ENCODE assay signal across 10 cellular contexts in the genomic region with DNA sequence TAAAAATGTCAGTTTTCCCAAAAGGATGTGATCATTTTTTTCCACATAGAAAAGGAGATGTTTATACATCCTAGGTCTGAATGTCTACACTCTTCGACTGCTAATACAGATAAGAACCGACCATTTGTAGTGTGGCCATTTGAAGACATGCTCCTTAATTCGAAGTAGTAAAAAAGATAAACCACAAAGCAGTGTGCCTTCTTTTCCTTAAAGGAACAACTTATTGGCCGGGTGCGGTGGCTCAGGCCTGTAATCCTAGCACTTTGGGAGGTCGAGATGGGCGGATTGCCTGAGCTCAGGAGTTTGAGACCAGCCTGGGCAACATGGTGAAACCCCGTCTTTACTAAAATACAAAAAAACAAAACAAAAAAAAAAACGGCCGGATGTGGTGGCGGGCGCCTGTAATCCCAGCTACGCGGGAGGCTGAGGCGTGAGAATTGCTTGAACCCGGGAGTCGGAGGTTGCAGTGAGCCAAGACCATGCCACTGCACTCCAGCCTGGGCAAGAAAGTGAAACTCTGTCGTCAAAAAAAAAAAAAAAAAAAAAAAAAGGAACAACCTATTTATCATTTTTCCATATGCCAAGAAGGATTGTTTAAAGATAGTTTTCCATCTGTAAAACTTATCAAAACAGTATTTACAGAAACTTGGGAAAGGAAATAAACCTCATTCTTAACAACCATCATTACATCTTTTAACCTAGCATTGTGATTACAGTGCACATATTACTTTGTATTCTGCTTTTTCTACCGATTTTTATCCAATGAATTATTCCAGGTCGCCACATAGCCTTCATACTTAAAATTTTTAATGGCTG. TPM values are rescaled to one million over a fixed set of nuclear protein-coding genes. Genes with fewer than 3 reads are reported as not detected.
DNase-seq lines count a peak whose midpoint lies in the region; ATAC-seq, FAIRE-seq and TF ChIP-seq lines count a peak whose summit lies in the region.
"Had no signal": no experiment of that assay in that cellular context is flagged by ENCODE, and none has a peak within 500 bp of the region (broad histone marks: within the 10 kb centered on the region; RNA-seq: fewer than 3 reads in every experiment).

No MANE protein-coding gene starts in this region.

- H3K4me1 ChIP-seq in PC-3 (ENCODE audit: insufficient read depth, low read length): peaks cover 8% of the 10 kb centered on the region
- no peaks in the 10 kb centered on the region for H3K4me1 ChIP-seq in duodenal mucosa (ENCODE audit: control insufficient read depth in 1 of 2, insufficient read depth in 2 of 2, low read length in 2 of 2)
- no peaks in the 10 kb centered on the region for H3K4me1 ChIP-seq in pancreas

- WGBS in pancreas, 2 donors: 73 to 81% methylated on average over 20 of the region's 20 CpGs

- H3K36me3 ChIP-seq in PC-3 (ENCODE audit: low read depth, low read length): no peaks in the 10 kb centered on the region
- no peaks in the 10 kb centered on the region for H3K36me3 ChIP-seq in duodenal mucosa (ENCODE audit: control insufficient read depth in 1 of 2, insufficient read depth in 2 of 2, low read length in 2 of 2)
- H3K36me3 ChIP-seq in pancreas: no peaks in the 10 kb centered on the region

- peak overlapping the region; percentile 60; the same call in 1 of the 2 replicates for H3K4me3 ChIP-seq in GM12864 (ENCODE audit: low read depth, low read length)
- no peak overlapping the region for H3K4me3 ChIP-seq in PC-3 (ENCODE audit: low read length)
- H3K4me3 ChIP-seq in duodenal mucosa (ENCODE audit: low read depth in 1 of 2, low read length in 2 of 2): peak overlapping the region; percentile 72 to 77
- H3K4me3 ChIP-seq in pancreas: peak overlapping the region in 1 of 4 donors; percentile 59

- H3K9me3 ChIP-seq in PC-3 (ENCODE audit: low read length) (no peaks in the 10 kb centered on the region), duodenal mucosa (ENCODE audit: control insufficient read depth in 1 of 2, low read length in 2 of 2) (no peaks in the 10 kb centered on the region), pancreas (no peaks in the 10 kb centered on the region)

- H3K79me2 ChIP-seq in PC-3 (ENCODE audit: low read length): no peaks in the 10 kb centered on the region

- DNase-seq in GM12864 (ENCODE audit: low read depth) (no peak), PC-3 (no peak), pancreas (no peak), H54 (ENCODE audit: insufficient read length, low spot score) (no peak), cortex of kidney (lab: John Stamatoyannopoulos, UW) (no peak), posterior cingulate gyrus (no peak)
- DNase-seq in effector CD8-positive, alpha-beta T cell (lab: John Stamatoyannopoulos, UW): no peak
- DNase-seq: effector CD4-positive, alpha-beta T cell; NCI-H146 had no signal

- intact Hi-C loops in PC-3 (cut with micrococcal nuclease): loop anchor here (5.0 kb wide), 1 partner anchor 41 kb away; no protein-coding TSS in a partner anchor
- intact Hi-C loops in pancreas (cut with DNase I): no loop called here
- intact Hi-C loops in posterior cingulate gyrus (cut with DNase I): no loop called here

- TF ChIP-seq CTCF in GM12864 (IDR thresholded peaks at IDR 0.05; ENCODE audit: low read depth, low read length, missing control alignments): no peak
- TF ChIP-seq CTCF in PC-3 (conservative IDR thresholded peaks at IDR 0.05; ENCODE audit: low read depth, low read length): no peak
- no peak for TF ChIP-seq CTCF in pancreas (IDR thresholded peaks at IDR 0.05)

- H3K9ac ChIP-seq in PC-3 (ENCODE audit: low read length) (no peak overlapping the region), duodenal mucosa (ENCODE audit: low read depth in 1 of 2, low read length in 2 of 2) (peak overlapping the region in 1 of 2 donors; percentile 54)

- no peak for TF ChIP-seq POLR2A in H54 (IDR thresholded peaks at IDR 0.05; ENCODE audit: low read depth, low read length)

- no peak overlapping the region for H2AFZ ChIP-seq in PC-3 (ENCODE audit: low read length)

- BruUV-seq in PC-3 (replicated peaks; lab: Mats Ljungman, UMichigan): no TSS peak

- H3K27ac ChIP-seq in PC-3 (ENCODE audit: low read length) (no peak overlapping the region), duodenal mucosa (ENCODE audit: low read depth, low read length) (no peak overlapping the region), pancreas (no peak overlapping the region)

- ATAC-seq in PC-3: no peak
- ATAC-seq in pancreas: no peak

- POLR2A ChIA-PET in PC-3 (lab: Charles Lee; ENCODE audit: unreplicated experiment): no interaction called here

- H3K27me3 ChIP-seq in PC-3 (ENCODE audit: low read length) (no peaks in the 10 kb centered on the region), duodenal mucosa (ENCODE audit: control insufficient read depth in 1 of 2, insufficient read depth in 2 of 2, low read length in 2 of 2) (no peaks in the 10 kb centered on the region), pancreas (no peaks in the 10 kb centered on the region)

- CTCF ChIA-PET in PC-3 (lab: Charles Lee): no interaction called here

- H4K20me1 ChIP-seq in PC-3 (ENCODE audit: low read length): no peaks in the 10 kb centered on the region

- H3K4me2 ChIP-seq in PC-3 (ENCODE audit: low read length): peak overlapping the region; percentile 99

- FAIRE-seq in pancreas (lab: Jason Lieb, UNC) (peak; percentile 81), H54 (lab: Jason Lieb, UNC) (no peak)

- no peaks in the 10 kb centered on the region for H3K9me2 ChIP-seq in PC-3 (replicated peaks; ENCODE audit: low read length)

- H3F3A ChIP-seq in PC-3 (ENCODE audit: low read length, unreplicated experiment): no peaks in the 10 kb centered on the region

RNA-seq across cellular contexts. Expression of a gene that starts 2.6 kb away (rescaled TPM):
- total RNA-seq in PC-3 (2014; rRNA removed) (4.1 and 4.7 TPM in 2 replicates), pancreas (1 to 10 TPM; 1.0 to 4.1 (median 1.5) TPM)
- 1 to 10 TPM; 3.9 to 9.9 TPM for polyA plus RNA-seq in pancreas
